In genomic region chr16:2176047-2176446, GRCh38 we compare ENCODE assay signal across 25 cellular contexts. TPM values are rescaled to one million over a fixed set of nuclear protein-coding genes. Genes with fewer than 3 reads are reported as not detected.
DNase-seq lines count a peak whose midpoint lies in the region; ATAC-seq, FAIRE-seq and TF ChIP-seq lines count a peak whose summit lies in the region.
"Had no signal": no experiment of that assay in that cellular context is flagged by ENCODE, and none has a peak within 500 bp of the region (broad histone marks: within the 10 kb centered on the region; RNA-seq: fewer than 3 reads in every experiment).

No MANE protein-coding gene starts in this region.

- peak overlapping the region; percentile 38 for H3K14ac ChIP-seq in neuronal stem cell (ENCODE audit: low read length)
- H3K14ac ChIP-seq in trophoblast cell (ENCODE audit: low read length) = no peak overlapping the region

- no peak overlapping the region for H2BK15ac ChIP-seq in neuronal stem cell (ENCODE audit: low read length)

- POLR2A ChIA-PET in RWPE1 (lab: Yijun Ruan, JAX; ENCODE audit: low non-redundant PET) (interaction anchor here (1.1 kb wide), 1 partner anchor 21 kb away, joined by 3 read pairs; no protein-coding TSS in a partner anchor), GM12878 (lab: Charles Lee) (no interaction called here)

- peak overlapping the region; percentile 65 for H3K23ac ChIP-seq in neuronal stem cell (ENCODE audit: low read depth, low read length, poor library complexity)
- no peak overlapping the region for H3K23ac ChIP-seq in trophoblast cell (ENCODE audit: low read length)

- no peak overlapping the region for H4K12ac ChIP-seq in trophoblast cell (ENCODE audit: low read depth, low read length)

- H3K9ac ChIP-seq in GM12878 (ENCODE audit: control insufficient read depth, insufficient read depth, low read length) (no peak overlapping the region), neuronal stem cell (ENCODE audit: low read depth, low read length, poor library complexity) (no peak overlapping the region), trophoblast cell (ENCODE audit: low read length) (no peak overlapping the region)
- H3K9ac ChIP-seq: BLaER1 had no signal

- peak overlapping the region; percentile 54 for H3K27ac Mint-ChIP-seq in activated CD8-positive, alpha-beta memory T cell treated with anti-CD3 and anti-CD28 coated beads, Interleukin-2, amount 10 ng/mL, durations not matched to agents 7 days and 5 days
- H3K27ac Mint-ChIP-seq in activated T-cell treated with anti-CD3 and anti-CD28 coated beads, Interleukin-2, amount 50 U/mL, for 24 hours = no peak overlapping the region
- H3K27ac Mint-ChIP-seq: B cell; CD4-positive, CD25-positive, alpha-beta regulatory T cell; CD8-positive, alpha-beta T cell had no signal

- H3K36me3 Mint-ChIP-seq in activated CD8-positive, alpha-beta memory T cell treated with anti-CD3 and anti-CD28 coated beads, Interleukin-2, amount 10 ng/mL, durations not matched to agents 7 days and 5 days = peaks cover 12% of the 10 kb centered on the region
- peaks cover 50% of the 10 kb centered on the region for H3K36me3 Mint-ChIP-seq in activated T-cell treated with anti-CD3 and anti-CD28 coated beads, Interleukin-2, amount 50 U/mL, for 24 hours (ENCODE audit: low read depth)

- CTCF ChIA-PET in activated CD8-positive, alpha-beta memory T cell treated with anti-CD3 and anti-CD28 coated beads, Interleukin-2, amount 10 ng/mL, durations not matched to agents 7 days and 5 days (lab: Charles Lee) = no interaction called here
- CTCF ChIA-PET in RWPE1 (lab: Yijun Ruan, JAX) = interaction anchor here (0.5 to 1.4 kb wide), 4 partner anchors 13 to 303 kb away, joined by 3 to 5 read pairs (median 4); no protein-coding TSS in a partner anchor
- CTCF ChIA-PET in GM12878 (lab: Yijun Ruan, JAX) = no interaction called here

- ATAC-seq in activated CD8-positive, alpha-beta memory T cell treated with anti-CD3 and anti-CD28 coated beads, Interleukin-2, amount 10 ng/mL, durations not matched to agents 7 days and 5 days = no peak
- ATAC-seq in GM12878 = no peak
- ATAC-seq: CD8-positive, alpha-beta T cell had no signal

- H2BK12ac ChIP-seq in neuronal stem cell (ENCODE audit: low read length) (no peak overlapping the region), trophoblast cell (ENCODE audit: low read length) (no peak overlapping the region)

- H3K27ac ChIP-seq in RWPE1 (peak overlapping the region; percentile 67), GM12878 (ENCODE audit: control insufficient read depth, insufficient read depth) (no peak overlapping the region), neuronal stem cell (replicated peaks; ENCODE audit: low read length) (no peak overlapping the region), trophoblast cell (ENCODE audit: low read depth, low read length) (no peak overlapping the region)
- H3K27ac ChIP-seq: 22Rv1, BLaER1, C4-2B had no signal

- FAIRE-seq in GM12878 (lab: Jason Lieb, UNC) = no peak
- FAIRE-seq: A204.1, G401.6, GM12891, GM18507, GM19239, H54 had no signal

- H2AK5ac ChIP-seq in neuronal stem cell (ENCODE audit: low read depth, low read length) (no peak overlapping the region), trophoblast cell (ENCODE audit: low read length) (no peak overlapping the region)

- intact Hi-C loops in GM12878 (cut with micrococcal nuclease; ENCODE audit: unreplicated experiment) = no loop called here

- peak overlapping the region; percentile 71 for H2BK5ac ChIP-seq in neuronal stem cell (ENCODE audit: low read length)
- H2BK5ac ChIP-seq in trophoblast cell (ENCODE audit: low read depth, low read length, poor library complexity) = no peak overlapping the region

- H3K27me3 ChIP-seq in GM12878 (replicated peaks in 1 of 2; ENCODE audit: control insufficient read depth in 2 of 2, insufficient read depth in 2 of 2, low read length in 1 of 2) (no peaks in the 10 kb centered on the region), neuronal stem cell (ENCODE audit: control insufficient read depth in 3 of 3, insufficient read depth in 3 of 3, low read depth in 1 of 3, low read length in 3 of 3) (no peaks in the 10 kb centered on the region), trophoblast cell (ENCODE audit: insufficient read depth, low read length) (no peaks in the 10 kb centered on the region)
- H3K27me3 ChIP-seq: BLaER1 had no signal

- BruUV-seq in GM12878 (replicated peaks; lab: Mats Ljungman, UMichigan) = no TSS peak

- H3K27me3 Mint-ChIP-seq in activated CD8-positive, alpha-beta memory T cell treated with anti-CD3 and anti-CD28 coated beads, Interleukin-2, amount 10 ng/mL, durations not matched to agents 7 days and 5 days = no peaks in the 10 kb centered on the region
- no peaks in the 10 kb centered on the region for H3K27me3 Mint-ChIP-seq in activated T-cell treated with anti-CD3 and anti-CD28 coated beads, Interleukin-2, amount 50 U/mL, for 24 hours
- H3K27me3 Mint-ChIP-seq: B cell; CD4-positive, CD25-positive, alpha-beta regulatory T cell had no signal

- no peak overlapping the region for H4K91ac ChIP-seq in neuronal stem cell (ENCODE audit: low read depth, low read length, poor library complexity)
- H4K91ac ChIP-seq in trophoblast cell (ENCODE audit: low read depth, low read length) = no peak overlapping the region

- no peaks in the 10 kb centered on the region for H3K79me2 ChIP-seq in GM12878 (ENCODE audit: control insufficient read depth, insufficient read depth, low read length)
- no peaks in the 10 kb centered on the region for H3K79me2 ChIP-seq in trophoblast cell (ENCODE audit: control insufficient read depth, insufficient read depth, low read length, poor library complexity)

- no peaks in the 10 kb centered on the region for H4K20me1 ChIP-seq in GM12878 (ENCODE audit: control insufficient read depth, insufficient read depth)

- peaks cover 7% of the 10 kb centered on the region for H3K79me1 ChIP-seq in neuronal stem cell (ENCODE audit: low read depth, low read length)
- H3K79me1 ChIP-seq in trophoblast cell (ENCODE audit: low read length) = no peaks in the 10 kb centered on the region

- no peak for TF ChIP-seq RAD21 in GM12878 (IDR thresholded peaks at IDR 0.05; ENCODE audit: insufficient read depth, low read depth, low read length)

- H3K4me2 ChIP-seq in GM12878 (ENCODE audit: control insufficient read depth, insufficient read depth) (no peak overlapping the region), neuronal stem cell (ENCODE audit: insufficient read depth, low read length, poor library complexity, severe bottlenecking) (no peak overlapping the region), trophoblast cell (ENCODE audit: low read length) (no peak overlapping the region)
- H3K4me2 ChIP-seq: BLaER1 had no signal

- H3K4me3 Mint-ChIP-seq in activated CD8-positive, alpha-beta memory T cell treated with anti-CD3 and anti-CD28 coated beads, Interleukin-2, amount 10 ng/mL, durations not matched to agents 7 days and 5 days = no peak overlapping the region
- no peak overlapping the region for H3K4me3 Mint-ChIP-seq in activated T-cell treated with anti-CD3 and anti-CD28 coated beads, Interleukin-2, amount 50 U/mL, for 24 hours
- H3K4me3 Mint-ChIP-seq: B cell; CD4-positive, CD25-positive, alpha-beta regulatory T cell; CD8-positive, alpha-beta T cell had no signal

- H3K4me1 ChIP-seq in GM12878 (ENCODE audit: control insufficient read depth, insufficient read depth, low read length) = no peaks in the 10 kb centered on the region
- H3K4me1 ChIP-seq in neuronal stem cell (ENCODE audit: control insufficient read depth in 2 of 2, insufficient read depth in 1 of 2, low read depth in 1 of 2, low read length in 2 of 2) = no peaks in the 10 kb centered on the region
- H3K4me1 ChIP-seq in trophoblast cell (ENCODE audit: control insufficient read depth in 1 of 2, insufficient read depth in 2 of 2, low read length in 2 of 2) = no peaks in the 10 kb centered on the region
- H3K4me1 ChIP-seq: Caco-2, HAP-1 had no signal

- H3K36me3 ChIP-seq in GM12878 (ENCODE audit: control insufficient read depth in 2 of 2, insufficient read depth in 2 of 2, low read length in 1 of 2) = peaks cover 7 to 11% of the 10 kb centered on the region in 2 experiments; a peak in 3 of 4 replicates
- H3K36me3 ChIP-seq in neuronal stem cell (replicated peaks in 1 of 2; ENCODE audit: control insufficient read depth in 2 of 2, insufficient read depth in 2 of 2, low read length in 2 of 2) = peaks cover 28 to 65% of the 10 kb centered on the region in 2 donors
- peaks cover 60 to 65% of the 10 kb centered on the region in 2 experiments for H3K36me3 ChIP-seq in trophoblast cell (ENCODE audit: control insufficient read depth in 1 of 2, insufficient read depth in 2 of 2, low read length in 2 of 2)

- H2AFZ ChIP-seq in GM12878 (ENCODE audit: control insufficient read depth, low read depth, low read length) (no peak overlapping the region), neuronal stem cell (ENCODE audit: low read length) (no peak overlapping the region), trophoblast cell (ENCODE audit: insufficient read depth, low read length, poor library complexity) (no peak overlapping the region)

- TF ChIP-seq POLR2A in GM12878 (IDR thresholded peaks at IDR 0.05; ENCODE audit: low read depth, low read length) = 0 out of 2 replicates have a peak, but pooled peaks have one; percentile 21

- no peak overlapping the region for H3K18ac ChIP-seq in neuronal stem cell (ENCODE audit: low read length)
- no peak overlapping the region for H3K18ac ChIP-seq in trophoblast cell (ENCODE audit: low read length)

- TF ChIP-seq CTCF in RWPE1 (conservative IDR thresholded peaks at IDR 0.05; ENCODE audit: low read depth) (no peak), GM12878 (IDR thresholded peaks at IDR 0.05 in 2 of 3, conservative IDR thresholded peaks at IDR 0.05 in 1 of 3; ENCODE audit: control insufficient read depth in 2 of 3, extremely low read depth in 1 of 3, insufficient read depth in 1 of 3, low read depth in 3 of 3, low read length in 3 of 3) (no peak)

- no peak overlapping the region for H4K8ac ChIP-seq in neuronal stem cell (ENCODE audit: low read depth, low read length)
- H4K8ac ChIP-seq in trophoblast cell (ENCODE audit: low read depth, low read length) = no peak overlapping the region

- H3K4ac ChIP-seq in neuronal stem cell (ENCODE audit: low read length) = no peak overlapping the region
- H3K4ac ChIP-seq in trophoblast cell (ENCODE audit: low read depth, low read length) = no peak overlapping the region

- no peaks in the 10 kb centered on the region for H3K9me3 ChIP-seq in GM12878 (replicated peaks; ENCODE audit: control insufficient read depth, insufficient read depth, low read length)
- no peaks in the 10 kb centered on the region for H3K9me3 ChIP-seq in neuronal stem cell (replicated peaks in 1 of 2; ENCODE audit: control insufficient read depth in 2 of 2, insufficient read depth in 1 of 2, low read depth in 1 of 2, low read length in 2 of 2)
- peaks cover 8% of the 10 kb centered on the region for H3K9me3 ChIP-seq in trophoblast cell (ENCODE audit: insufficient read depth, low read depth, low read length)
- H3K9me3 ChIP-seq: Caco-2, HAP-1 had no signal

- H3K4me1 Mint-ChIP-seq in activated CD8-positive, alpha-beta memory T cell treated with anti-CD3 and anti-CD28 coated beads, Interleukin-2, amount 10 ng/mL, durations not matched to agents 7 days and 5 days = no peaks in the 10 kb centered on the region
- no peaks in the 10 kb centered on the region for H3K4me1 Mint-ChIP-seq in activated T-cell treated with anti-CD3 and anti-CD28 coated beads, Interleukin-2, amount 50 U/mL, for 24 hours (ENCODE audit: low read depth)
- H3K4me1 Mint-ChIP-seq: B cell; CD4-positive, CD25-positive, alpha-beta regulatory T cell had no signal

- H3K4me3 ChIP-seq in GM12878 (no peak overlapping the region), neuronal stem cell (ENCODE audit: low read length in 2 of 2) (no peak overlapping the region), trophoblast cell (ENCODE audit: low read depth, low read length) (no peak overlapping the region)
- H3K4me3 ChIP-seq: BLaER1, HAP-1 had no signal

- no peak for TF ChIP-seq EP300 in GM12878 (IDR thresholded peaks at IDR 0.05; ENCODE audit: borderline replicate concordance in 1 of 2, control insufficient read depth in 1 of 2, low read depth in 2 of 2, low read length in 2 of 2)

- H3K9me3 Mint-ChIP-seq in activated CD8-positive, alpha-beta memory T cell treated with anti-CD3 and anti-CD28 coated beads, Interleukin-2, amount 10 ng/mL, durations not matched to agents 7 days and 5 days (ENCODE audit: low read depth) = no peaks in the 10 kb centered on the region
- H3K9me3 Mint-ChIP-seq in activated T-cell treated with anti-CD3 and anti-CD28 coated beads, Interleukin-2, amount 50 U/mL, for 24 hours = no peaks in the 10 kb centered on the region
- H3K9me3 Mint-ChIP-seq: CD4-positive, CD25-positive, alpha-beta regulatory T cell; CD8-positive, alpha-beta T cell had no signal

- no peak overlapping the region for H2BK120ac ChIP-seq in neuronal stem cell (ENCODE audit: low read depth, low read length)
- no peak overlapping the region for H2BK120ac ChIP-seq in trophoblast cell (ENCODE audit: insufficient read depth, low read length, poor library complexity)

- in situ Hi-C loops in GM12878 (cut with MboI) = no loop called here

- no peak for DNase-seq in activated CD8-positive, alpha-beta memory T cell treated with anti-CD3 and anti-CD28 coated beads, Interleukin-2, amount 10 ng/mL, durations not matched to agents 7 days and 5 days
- no peak for DNase-seq in activated CD8-positive, alpha-beta memory T cell treated with anti-CD3 and anti-CD28 coated beads, Interleukin-2, amount 50 U/mL, for 48 hours
- DNase-seq in RWPE1 (ENCODE audit: low spot score) (no peak), GM12878 (ENCODE audit: low read depth, low spot score) (no peak), neuronal stem cell (ENCODE audit: low spot score) (no peak), trophoblast cell (no peak), GM03348 (ENCODE audit: low spot score) (no peak)
- DNase-seq in activated T-cell treated with anti-CD3 and anti-CD28 coated beads, Interleukin-2, amount 50 U/mL, for 24 hours = no peak
- DNase-seq: Caco-2; CD4-positive, CD25-positive, alpha-beta regulatory T cell; CD8-positive, alpha-beta T cell; DMS153; DND-41; GOT3 had no signal

- RAD21 ChIA-PET in GM12878 (lab: Charles Lee; ENCODE audit: unreplicated experiment) = interaction anchor here (0.5 kb wide), 1 partner anchor 363 kb away, joined by 3 read pairs; no protein-coding TSS in a partner anchor

- 93% methylated on average over 23 of the region's 23 CpGs for WGBS in GM12878 (ENCODE audit: insufficient coverage, insufficient replicate concordance, low lambda C conversion rate, missing lambda C conversion rate)
- no CpG with 5 or more reads among the region's 23 CpGs for WGBS in neuronal stem cell (ENCODE audit: extremely low coverage in 2 of 2, insufficient read length in 2 of 2, insufficient replicate concordance in 1 of 2), 2 donors
- WGBS in trophoblast cell (ENCODE audit: extremely low coverage, insufficient coverage, insufficient read length) = no CpG with 5 or more reads among the region's 23 CpGs

- SMC1A ChIA-PET in GM12878 (lab: Charles Lee; ENCODE audit: uncharacterized antibody, unreplicated experiment) = no interaction called here

RNA-seq across cellular contexts. Expression of gene CASKIN1, which starts 20.4 kb away (rescaled TPM):
- total RNA-seq in activated CD8-positive, alpha-beta memory T cell treated with anti-CD3 and anti-CD28 coated beads, Interleukin-2, amount 10 ng/mL, durations not matched to agents 7 days and 5 days = under 1 TPM in 1 of 2 experiments, not detected in 1; 0.09 TPM
- total RNA-seq in GM12878 (2013; cell fraction: nucleolus; rRNA removed) = 1.4 and 1.8 TPM in 2 replicates
- total RNA-seq in GM12878 (2014; rRNA removed) (0.05 and 0.11 TPM in 2 replicates), GM12878 (2014; rRNA removed; fragmentation: Illumina TruSeq; extraction: Trizol) (not detected in 2 replicates), GM12878 (2021) (0.33 and 0.53 TPM in 2 replicates)
- 0.09 TPM for polyA plus RNA-seq in GM12878 (2011; ENCODE audit: low read depth)
- polyA plus RNA-seq in GM12878 (2011; rRNA removed) (0.03 TPM in 2 replicates), GM12878 (2014; fragmentation: Illumina TruSeq; extraction: Trizol) (not detected in 2 replicates), GM12878 (2014; fragmentation: Nextera tagmentation; extraction: Ambion mirVana) (under 1 TPM in 1 of 2 experiments, not detected in 1; 0.08 TPM), GM12878 (2014; rRNA removed) (0.15 and 0.32 TPM in 2 replicates), GM12878 (2016; fragmentation: Nextera tagmentation; extraction: Ambion mirVana) (not detected)
- polyA plus RNA-seq in GM12878 (2011; cell fraction: cytosol; rRNA removed) = 0.04 and 0.05 TPM in 2 replicates
- 0.91 and 1.1 TPM in 2 replicates for polyA plus RNA-seq in GM12878 (2011; cell fraction: nucleus; rRNA removed)
- 0.37 and 0.49 TPM in 2 replicates for polyA plus RNA-seq in GM12878 (2012)
- not detected in 2 replicates for polyA minus RNA-seq in GM12878 (2011; rRNA and poly(A)+ RNA removed)
- polyA minus RNA-seq in GM12878 (2011; cell fraction: cytosol; rRNA and poly(A)+ RNA removed) = not detected in 2 replicates
- polyA minus RNA-seq in GM12878 (2011; cell fraction: nucleus; rRNA and poly(A)+ RNA removed) = not detected in 2 replicates
- polyA plus RNA-seq in neuronal stem cell (2013, experiment 1 of 2) = 4.7 TPM
- 4.7 TPM for polyA plus RNA-seq in neuronal stem cell (2013, experiment 2 of 2)
- polyA plus RNA-seq in trophoblast cell (2013) = 0.44 and 0.67 TPM in 2 replicates
- total RNA-seq: B cell; CD4-positive, CD25-positive, alpha-beta regulatory T cell had no signal
- polyA plus RNA-seq: CD4-positive, CD25-positive, alpha-beta regulatory T cell had no signal

RNA-seq across cellular contexts. Expression of gene TRAF7, which starts 20.5 kb away (rescaled TPM):
- total RNA-seq in activated CD8-positive, alpha-beta memory T cell treated with anti-CD3 and anti-CD28 coated beads, Interleukin-2, amount 10 ng/mL, durations not matched to agents 7 days and 5 days = 10 to 100 TPM; 59.5 to 72.9 TPM
- 33.4 and 41.2 TPM in 2 replicates for total RNA-seq in GM12878 (2013; cell fraction: nucleolus; rRNA removed)
- total RNA-seq in GM12878 (2014; rRNA removed) (36.9 and 44.6 TPM in 2 replicates), GM12878 (2014; rRNA removed; fragmentation: Illumina TruSeq; extraction: Trizol) (23.2 and 26.3 TPM in 2 replicates), GM12878 (2021) (82.6 and 87.0 TPM in 2 replicates)
- polyA plus RNA-seq in GM12878 (2011; ENCODE audit: low read depth) = 11.8 TPM
- polyA plus RNA-seq in GM12878 (2011; rRNA removed) (23.5 and 46.7 TPM in 2 replicates), GM12878 (2014; fragmentation: Illumina TruSeq; extraction: Trizol) (16.8 and 19.4 TPM in 2 replicates), GM12878 (2014; fragmentation: Nextera tagmentation; extraction: Ambion mirVana) (1 to 10 TPM in 1 of 2 experiments, under 1 TPM in 1; 0.61 to 2.1 TPM), GM12878 (2014; rRNA removed) (44.4 and 50.3 TPM in 2 replicates), GM12878 (2016; fragmentation: Nextera tagmentation; extraction: Ambion mirVana) (10 to 100 TPM; 29.8 to 30.2 TPM)
- 48.3 and 60.3 TPM in 2 replicates for polyA plus RNA-seq in GM12878 (2011; cell fraction: cytosol; rRNA removed)
- 88.1 and 100 TPM in 2 replicates for polyA plus RNA-seq in GM12878 (2011; cell fraction: nucleus; rRNA removed)
- 45.3 and 53.5 TPM in 2 replicates for polyA plus RNA-seq in GM12878 (2012)
- polyA minus RNA-seq in GM12878 (2011; rRNA and poly(A)+ RNA removed) = 41.1 and 76.7 TPM in 2 replicates
- 32.6 and 44.1 TPM in 2 replicates for polyA minus RNA-seq in GM12878 (2011; cell fraction: cytosol; rRNA and poly(A)+ RNA removed)
- 15.0 and 24.1 TPM in 2 replicates for polyA minus RNA-seq in GM12878 (2011; cell fraction: nucleus; rRNA and poly(A)+ RNA removed)
- 117 TPM for polyA plus RNA-seq in neuronal stem cell (2013, experiment 1 of 2)
- 112 TPM for polyA plus RNA-seq in neuronal stem cell (2013, experiment 2 of 2)
- polyA plus RNA-seq in trophoblast cell (2013) = 109 and 111 TPM in 2 replicates

RNA-seq across cellular contexts. Expression of gene RAB26, which starts 27.6 kb away (rescaled TPM):
- total RNA-seq in activated CD8-positive, alpha-beta memory T cell treated with anti-CD3 and anti-CD28 coated beads, Interleukin-2, amount 10 ng/mL, durations not matched to agents 7 days and 5 days = under 1 TPM; 0.68 to 0.70 TPM
- not detected in 2 replicates for total RNA-seq in GM12878 (2013; cell fraction: nucleolus; rRNA removed)
- total RNA-seq in GM12878 (2014; rRNA removed) = 0.11 and 0.51 TPM in 2 replicates
- not detected in 2 replicates for total RNA-seq in GM12878 (2014; rRNA removed; fragmentation: Illumina TruSeq; extraction: Trizol)
- 0.33 and 0.53 TPM in 2 replicates for total RNA-seq in GM12878 (2021)
- polyA plus RNA-seq in GM12878 (2011; ENCODE audit: low read depth) = 1.4 TPM
- 0.89 and 1.9 TPM in 2 replicates for polyA plus RNA-seq in GM12878 (2011; rRNA removed)
- polyA plus RNA-seq in GM12878 (2011; cell fraction: cytosol; rRNA removed) = 1.6 and 2.5 TPM in 2 replicates
- 8.3 and 9.1 TPM in 2 replicates for polyA plus RNA-seq in GM12878 (2011; cell fraction: nucleus; rRNA removed)
- 2.8 and 2.9 TPM in 2 replicates for polyA plus RNA-seq in GM12878 (2012)
- polyA plus RNA-seq in GM12878 (2014; fragmentation: Illumina TruSeq; extraction: Trizol) = 0.21 TPM in 1 of 2 replicates, not detected in the other
- under 1 TPM; 0.13 to 0.27 TPM for polyA plus RNA-seq in GM12878 (2014; fragmentation: Nextera tagmentation; extraction: Ambion mirVana)
- polyA plus RNA-seq in GM12878 (2014; rRNA removed) = 0.13 and 0.43 TPM in 2 replicates
- 1 to 10 TPM; 3.7 to 4.5 TPM for polyA plus RNA-seq in GM12878 (2016; fragmentation: Nextera tagmentation; extraction: Ambion mirVana)
- polyA minus RNA-seq in GM12878 (2011; rRNA and poly(A)+ RNA removed) = 2.3 and 3.5 TPM in 2 replicates
- not detected in 2 replicates for polyA minus RNA-seq in GM12878 (2011; cell fraction: cytosol; rRNA and poly(A)+ RNA removed)
- polyA minus RNA-seq in GM12878 (2011; cell fraction: nucleus; rRNA and poly(A)+ RNA removed) = 0.57 and 1.1 TPM in 2 replicates
- polyA plus RNA-seq in neuronal stem cell (2013, experiment 1 of 2) = 4.2 TPM
- 3.9 TPM for polyA plus RNA-seq in neuronal stem cell (2013, experiment 2 of 2)
- 0.60 and 0.65 TPM in 2 replicates for polyA plus RNA-seq in trophoblast cell (2013)
- total RNA-seq: CD4-positive, CD25-positive, alpha-beta regulatory T cell; CD8-positive, alpha-beta T cell had no signal

RNA-seq across cellular contexts. Expression of gene MLST8, which starts 29.2 kb away (rescaled TPM):
- 10 to 100 TPM; 38.9 to 45.7 TPM for total RNA-seq in activated CD8-positive, alpha-beta memory T cell treated with anti-CD3 and anti-CD28 coated beads, Interleukin-2, amount 10 ng/mL, durations not matched to agents 7 days and 5 days
- 15.8 and 21.1 TPM in 2 replicates for total RNA-seq in GM12878 (2013; cell fraction: nucleolus; rRNA removed)
- total RNA-seq in GM12878 (2014; rRNA removed) = 72.0 and 80.9 TPM in 2 replicates
- total RNA-seq in GM12878 (2014; rRNA removed; fragmentation: Illumina TruSeq; extraction: Trizol) = 9.8 and 11.0 TPM in 2 replicates
- total RNA-seq in GM12878 (2021) = 73.7 and 75.4 TPM in 2 replicates
- 18.7 TPM for polyA plus RNA-seq in GM12878 (2011; ENCODE audit: low read depth)
- 22.4 and 53.0 TPM in 2 replicates for polyA plus RNA-seq in GM12878 (2011; rRNA removed)
- 86.9 and 147 TPM in 2 replicates for polyA plus RNA-seq in GM12878 (2011; cell fraction: cytosol; rRNA removed)
- polyA plus RNA-seq in GM12878 (2011; cell fraction: nucleus; rRNA removed) = 223 and 241 TPM in 2 replicates
- 50.5 and 56.3 TPM in 2 replicates for polyA plus RNA-seq in GM12878 (2012)
- 5.7 and 29.1 TPM in 2 replicates for polyA plus RNA-seq in GM12878 (2014; fragmentation: Illumina TruSeq; extraction: Trizol)
- 1 to 10 TPM; 1.0 to 6.3 TPM for polyA plus RNA-seq in GM12878 (2014; fragmentation: Nextera tagmentation; extraction: Ambion mirVana)
- polyA plus RNA-seq in GM12878 (2014; rRNA removed) = 114 and 124 TPM in 2 replicates
- 100 to 1,000 TPM; 111 to 114 TPM for polyA plus RNA-seq in GM12878 (2016; fragmentation: Nextera tagmentation; extraction: Ambion mirVana)
- 38.3 and 68.1 TPM in 2 replicates for polyA minus RNA-seq in GM12878 (2011; rRNA and poly(A)+ RNA removed)
- polyA minus RNA-seq in GM12878 (2011; cell fraction: cytosol; rRNA and poly(A)+ RNA removed) = 23.7 and 33.5 TPM in 2 replicates
- 71.9 and 106 TPM in 2 replicates for polyA minus RNA-seq in GM12878 (2011; cell fraction: nucleus; rRNA and poly(A)+ RNA removed)
- 74.1 TPM for polyA plus RNA-seq in neuronal stem cell (2013, experiment 1 of 2)
- polyA plus RNA-seq in neuronal stem cell (2013, experiment 2 of 2) = 70.9 TPM
- 37.7 and 39.2 TPM in 2 replicates for polyA plus RNA-seq in trophoblast cell (2013)

RNA-seq across cellular contexts. Expression of gene BRICD5, which starts 34.6 kb away (rescaled TPM):
- 10 to 100 TPM; 13.2 to 20.4 TPM for total RNA-seq in activated CD8-positive, alpha-beta memory T cell treated with anti-CD3 and anti-CD28 coated beads, Interleukin-2, amount 10 ng/mL, durations not matched to agents 7 days and 5 days
- 4.3 and 6.3 TPM in 2 replicates for total RNA-seq in GM12878 (2013; cell fraction: nucleolus; rRNA removed)
- total RNA-seq in GM12878 (2014; rRNA removed) (9.1 and 9.6 TPM in 2 replicates), GM12878 (2014; rRNA removed; fragmentation: Illumina TruSeq; extraction: Trizol) (1.5 and 2.7 TPM in 2 replicates), GM12878 (2021) (5.3 and 5.8 TPM in 2 replicates)
- 0.43 TPM for polyA plus RNA-seq in GM12878 (2011; ENCODE audit: low read depth)
- polyA plus RNA-seq in GM12878 (2011; rRNA removed) (0.66 and 1.5 TPM in 2 replicates), GM12878 (2014; fragmentation: Illumina TruSeq; extraction: Trizol) (1.5 TPM in 1 of 2 replicates, not detected in the other), GM12878 (2014; fragmentation: Nextera tagmentation; extraction: Ambion mirVana) (under 1 TPM in 1 of 2 experiments, not detected in 1; 0.58 TPM), GM12878 (2014; rRNA removed) (7.5 and 11.6 TPM in 2 replicates), GM12878 (2016; fragmentation: Nextera tagmentation; extraction: Ambion mirVana) (1 to 10 TPM in 1 of 2 experiments, under 1 TPM in 1; 0.84 to 1.1 TPM)
- 1.2 and 9.8 TPM in 2 replicates for polyA plus RNA-seq in GM12878 (2011; cell fraction: cytosol; rRNA removed)
- 34.9 and 41.5 TPM in 2 replicates for polyA plus RNA-seq in GM12878 (2011; cell fraction: nucleus; rRNA removed)
- polyA plus RNA-seq in GM12878 (2012) = 4.2 and 7.4 TPM in 2 replicates
- polyA minus RNA-seq in GM12878 (2011; rRNA and poly(A)+ RNA removed) = 0.44 and 1.7 TPM in 2 replicates
- polyA minus RNA-seq in GM12878 (2011; cell fraction: cytosol; rRNA and poly(A)+ RNA removed) = 2.4 and 4.0 TPM in 2 replicates
- 5.4 and 10.9 TPM in 2 replicates for polyA minus RNA-seq in GM12878 (2011; cell fraction: nucleus; rRNA and poly(A)+ RNA removed)
- polyA plus RNA-seq in neuronal stem cell (2013, experiment 1 of 2) = 9.0 TPM
- 9.1 TPM for polyA plus RNA-seq in neuronal stem cell (2013, experiment 2 of 2)
- polyA plus RNA-seq in trophoblast cell (2013) = 4.1 and 5.5 TPM in 2 replicates
